Comparison of ENCODE assay signal across 8 cellular contexts in the genomic region with DNA sequence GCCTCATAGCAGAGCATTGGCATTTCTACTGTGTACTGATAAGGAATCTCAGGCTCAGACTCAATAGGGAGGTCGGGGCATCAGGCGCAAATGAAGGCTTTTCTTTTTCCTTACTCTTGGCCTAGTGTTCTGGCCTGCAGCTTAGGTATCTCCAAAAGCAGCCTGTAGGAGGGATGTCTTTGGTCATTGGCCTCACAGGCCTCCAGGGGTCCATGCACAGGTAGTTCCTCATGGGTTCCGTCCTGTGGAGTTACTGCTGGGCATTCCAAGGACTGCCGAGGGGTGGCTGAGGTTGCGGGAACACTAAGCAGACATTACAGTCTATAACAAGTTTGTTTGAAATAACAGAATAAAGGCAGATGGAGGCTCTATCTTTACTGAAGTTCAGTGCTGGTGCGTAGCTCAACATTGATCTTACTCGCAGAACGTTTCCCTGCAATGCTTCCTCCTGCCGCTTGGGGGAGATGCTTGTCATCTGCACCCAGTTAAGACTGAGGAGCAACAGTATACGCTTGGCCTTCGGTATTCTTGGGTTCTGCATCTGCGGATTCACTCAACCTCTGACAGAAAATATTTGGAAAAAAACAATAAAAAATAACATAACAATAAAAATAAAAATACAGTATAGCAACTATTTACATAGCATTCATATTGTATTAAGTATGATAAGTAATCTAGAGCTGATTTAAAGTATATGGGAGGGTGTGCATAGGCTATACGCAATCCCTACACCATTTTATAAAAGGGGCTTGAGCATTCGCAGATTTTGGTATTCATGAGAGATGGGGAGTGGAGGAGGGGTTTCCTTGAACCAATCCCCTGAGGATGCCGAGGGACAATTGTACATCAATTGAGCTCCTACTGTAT. TPM values are rescaled to one million over a fixed set of nuclear protein-coding genes. Genes with fewer than 3 reads are reported as not detected.
DNase-seq lines count a peak whose midpoint lies in the region; ATAC-seq, FAIRE-seq and TF ChIP-seq lines count a peak whose summit lies in the region.

No MANE protein-coding gene starts in this region.

- peak; percentile 92 for TF ChIP-seq CTCF in C4-2B (conservative IDR thresholded peaks at IDR 0.05)
- TF ChIP-seq CTCF in LNCAP (IDR thresholded peaks at IDR 0.05) = peak; percentile 91
- TF ChIP-seq CTCF in VCaP (conservative IDR thresholded peaks at IDR 0.05) = peak; percentile 84
- TF ChIP-seq CTCF in esophagus muscularis mucosa (IDR thresholded peaks at IDR 0.05) = peak in 2 of 3 experiments; percentile 34 to 53
- peak; percentile 40 to 57 (median 54) for TF ChIP-seq CTCF in pancreas (IDR thresholded peaks at IDR 0.05)

- no peak for TF ChIP-seq EP300 in esophagus muscularis mucosa (IDR thresholded peaks at IDR 0.05)

- ATAC-seq in GM18868 (IDR thresholded peaks at IDR 0.05; ENCODE audit: unreplicated experiment) = peak; percentile 23
- ATAC-seq in pancreas = peak in 3 of 4 donors; percentile 51 to 66 (median 59)
- ATAC-seq in HG03095 (IDR thresholded peaks at IDR 0.05; ENCODE audit: unreplicated experiment) = no peak

- H3K27ac ChIP-seq in C4-2B = no peak overlapping the region
- H3K27ac ChIP-seq in VCaP = no peak overlapping the region
- no peak overlapping the region for H3K27ac ChIP-seq in esophagus muscularis mucosa (replicated peaks in 1 of 4)
- no peak overlapping the region for H3K27ac ChIP-seq in pancreas
- no peak overlapping the region for H3K27ac ChIP-seq in effector memory CD4-positive, alpha-beta T cell (ENCODE audit: insufficient read depth, low read length, poor library complexity, severe bottlenecking)

- H3K9me3 ChIP-seq in esophagus muscularis mucosa = no peaks in the 10 kb centered on the region
- no peaks in the 10 kb centered on the region for H3K9me3 ChIP-seq in pancreas
- no peaks in the 10 kb centered on the region for H3K9me3 ChIP-seq in effector memory CD4-positive, alpha-beta T cell (ENCODE audit: control insufficient read depth, low read length)

- H3K4me3 ChIP-seq in esophagus muscularis mucosa (no peak overlapping the region), pancreas (no peak overlapping the region)
- H3K4me3 ChIP-seq in effector memory CD4-positive, alpha-beta T cell (ENCODE audit: insufficient read depth, low read depth, low read length, poor library complexity, severe bottlenecking) = no peak overlapping the region

- H3K27me3 ChIP-seq in esophagus muscularis mucosa (peaks cover 0 to 6% (median 0%) of the 10 kb centered on the region in 4 donors), pancreas (no peaks in the 10 kb centered on the region)
- no peaks in the 10 kb centered on the region for H3K27me3 ChIP-seq in effector memory CD4-positive, alpha-beta T cell (replicated peaks; ENCODE audit: control insufficient read depth, insufficient read depth, low read length, poor library complexity, severe bottlenecking)

- no peak for FAIRE-seq in pancreas (lab: Jason Lieb, UNC)

- no peaks in the 10 kb centered on the region for H3K4me1 ChIP-seq in esophagus muscularis mucosa
- no peaks in the 10 kb centered on the region for H3K4me1 ChIP-seq in pancreas
- H3K4me1 ChIP-seq in effector memory CD4-positive, alpha-beta T cell (ENCODE audit: control insufficient read depth, insufficient read depth, low read length, poor library complexity, severe bottlenecking) = no peaks in the 10 kb centered on the region

- no peak for TF ChIP-seq POLR2A in esophagus muscularis mucosa (IDR thresholded peaks at IDR 0.05; ENCODE audit: low read depth)

- 59% methylated on average over 13 of the region's 15 CpGs for WGBS in esophagus muscularis mucosa
- 51 to 69% methylated on average over 15 of the region's 15 CpGs for WGBS in pancreas, 2 donors

- DNase-seq in esophagus muscularis mucosa (ENCODE audit: extremely low spot score) = no peak
- peak in 1 of 6 donors; percentile 31 for DNase-seq in pancreas
- no peak for DNase-seq in effector memory CD4-positive, alpha-beta T cell

- intact Hi-C loops in esophagus muscularis mucosa (cut with DNase I) = no loop called here
- intact Hi-C loops in pancreas (cut with DNase I) = no loop called here

- H3K36me3 ChIP-seq in esophagus muscularis mucosa (no peaks in the 10 kb centered on the region), pancreas (no peaks in the 10 kb centered on the region)
- no peaks in the 10 kb centered on the region for H3K36me3 ChIP-seq in effector memory CD4-positive, alpha-beta T cell (ENCODE audit: control insufficient read depth, insufficient read depth, low read length)

RNA-seq across cellular contexts. Expression of gene SH2D4B, which starts 58.9 kb away (rescaled TPM):
- under 1 TPM in 2 of 4 donors, not detected in 2; 0.26 to 0.42 TPM for total RNA-seq in esophagus muscularis mucosa
- not detected for total RNA-seq in pancreas
- polyA plus RNA-seq in pancreas = under 1 TPM in 1 of 2 donors, not detected in 1; 0.02 TPM
